8 cellular contexts compared by ENCODE assay signal in the genomic region with DNA sequence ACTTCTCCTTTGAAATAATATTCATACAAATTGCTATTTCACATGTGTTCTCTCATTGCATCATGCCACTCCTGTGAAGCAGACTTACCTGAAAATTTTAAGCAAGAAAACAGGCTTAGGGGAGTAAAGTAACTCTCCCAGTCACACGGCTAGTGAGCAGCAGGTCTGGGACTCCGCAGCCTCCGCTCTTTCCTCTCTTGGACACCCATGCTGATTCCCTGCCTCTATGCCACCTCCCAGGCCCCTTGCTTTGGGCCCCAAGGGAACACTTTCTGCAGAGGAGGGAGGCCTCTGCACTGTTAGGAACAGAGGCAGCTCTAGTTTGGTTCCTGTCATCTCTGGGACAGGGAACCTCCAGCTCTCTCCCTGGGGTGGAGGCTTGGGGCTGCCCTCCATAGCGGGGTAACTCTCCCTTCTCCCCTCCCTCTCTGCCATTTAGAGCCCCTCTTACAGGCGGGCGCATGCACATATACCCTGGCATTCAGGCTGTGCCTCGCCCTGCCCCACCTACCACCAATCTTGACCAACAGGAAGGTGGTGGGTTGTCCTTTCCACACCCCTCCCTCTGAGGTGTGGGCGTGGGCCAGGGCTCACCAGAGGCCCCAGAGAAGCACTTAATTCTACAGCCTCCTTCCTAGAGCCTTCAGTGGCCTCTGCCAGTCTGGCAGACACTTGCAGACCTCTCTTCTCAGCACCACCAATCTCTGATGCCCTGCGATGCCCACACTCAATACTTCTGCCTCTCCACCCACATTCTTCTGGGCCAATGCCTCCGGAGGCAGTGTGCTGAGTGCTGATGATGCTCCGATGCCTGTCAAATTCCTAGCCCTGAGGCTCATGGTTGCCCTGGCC. TPM values are rescaled to one million over a fixed set of nuclear protein-coding genes. Genes with fewer than 3 reads are reported as not detected.
A peak's percentile ranks its signal among the peaks of the same experiment; 100 is the strongest.
DNase-seq lines count a peak whose midpoint lies in the region; ATAC-seq lines count a peak whose summit lies in the region.

A gene with protein sequence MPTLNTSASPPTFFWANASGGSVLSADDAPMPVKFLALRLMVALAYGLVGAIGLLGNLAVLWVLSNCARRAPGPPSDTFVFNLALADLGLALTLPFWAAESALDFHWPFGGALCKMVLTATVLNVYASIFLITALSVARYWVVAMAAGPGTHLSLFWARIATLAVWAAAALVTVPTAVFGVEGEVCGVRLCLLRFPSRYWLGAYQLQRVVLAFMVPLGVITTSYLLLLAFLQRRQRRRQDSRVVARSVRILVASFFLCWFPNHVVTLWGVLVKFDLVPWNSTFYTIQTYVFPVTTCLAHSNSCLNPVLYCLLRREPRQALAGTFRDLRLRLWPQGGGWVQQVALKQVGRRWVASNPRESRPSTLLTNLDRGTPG (plus strand): TSS at position 646 of the 852 bp plus-strand sequence. CDS start 72 bp downstream, at position 718.

- peaks cover 35% of the 10 kb centered on the region for H3K4me1 ChIP-seq in SJCRH30

- H3K9me3 ChIP-seq in SJCRH30 (replicated peaks), result no peaks in the 10 kb centered on the region

- peak; percentile 31 for ATAC-seq in esophagus mucosa
- no peak for ATAC-seq in GM21717 (IDR thresholded peaks at IDR 0.05; ENCODE audit: unreplicated experiment)

- H3K27me3 ChIP-seq in SJCRH30, result no peaks in the 10 kb centered on the region

- H3K4me3 ChIP-seq in SJCRH30, result no peak within 1 kb of the TSS
- H3K4me3 ChIP-seq in skin epidermis, result no peak within 1 kb of the TSS

- DNase-seq in activated CD4-positive, alpha-beta T cell treated with anti-CD3 and anti-CD28 coated beads for 48 hours, result peak; percentile 34
- DNase-seq in activated CD4-positive, alpha-beta T cell treated with anti-CD3 and anti-CD28 coated beads, Interleukin-2, amount 50 U/mL, for 48 hours, result no peak
- DNase-seq in SJCRH30 (peak; percentile 61 to 70), inferior parietal cortex (ENCODE audit: extremely low spot score) (no peak), D341Med (ENCODE audit: low spot score) (no peak)

- H3K27ac ChIP-seq in SJCRH30, result peak within 1 kb of the TSS; percentile 19
- H3K27ac ChIP-seq in skin epidermis, result peak within 1 kb of the TSS in 20 of 21 experiments; percentile 11 to 75 (median 54)

- peaks cover 5% of the 10 kb centered on the region for H3K36me3 ChIP-seq in SJCRH30

RNA-seq across cellular contexts. Expression of the gene that starts here (rescaled TPM):
- 0.08 TPM in 1 of 2 replicates, not detected in the other for total RNA-seq in SJCRH30 (2014; rRNA removed; shearing (Covaris generic))
- total RNA-seq in esophagus mucosa, result not detected

Comparison
In these comparisons a context has a peak if more than half of its experiments do, and no peak if none do; other contexts are left out.
1. Peak in DNase-seq and H3K27ac ChIP-seq in SJCRH30; RNA of the gene not detected or under 1 TPM.
2. Peak in ATAC-seq in esophagus mucosa; RNA of the gene not detected or under 1 TPM.